In genomic region chr1:91835087-91835521, GRCh38 we compare ENCODE assay signal across 19 cellular contexts.
"Had no signal": no experiment of that assay in that cellular context is flagged by ENCODE, and none has a peak within 500 bp of the region (broad histone marks: within the 10 kb centered on the region; RNA-seq: fewer than 3 reads in every experiment).

No MANE protein-coding gene starts in this region.

- H3K36me3 Mint-ChIP-seq: activated CD8-positive, alpha-beta memory T cell treated with anti-CD3 and anti-CD28 coated beads, Interleukin-2, amount 10 ng/mL, durations not matched to agents 7 days and 5 days; activated naive CD8-positive, alpha-beta T cell had no signal

- H3K9me3 Mint-ChIP-seq: activated T-cell treated with anti-CD3 and anti-CD28 coated beads, Interleukin-2, amount 50 U/mL, for 4 hours; naive thymus-derived CD8-positive, alpha-beta T cell; stimulated activated naive CD8-positive, alpha-beta T cell treated with anti-CD3 and anti-CD28 coated beads, Interleukin-15, Interleukin-2, amounts not matched to agents 100 ng/mL and 50 ng/mL, for 24 hours had no signal

- H3K4me3 ChIP-seq: left lung, prostate gland, thoracic aorta, vagina had no signal

- H3K36me3 ChIP-seq: brain microvascular endothelial cell, left lung, prostate gland, thoracic aorta, vagina had no signal

- H3K27me3 Mint-ChIP-seq: activated CD8-positive, alpha-beta memory T cell treated with anti-CD3 and anti-CD28 coated beads, Interleukin-2, amount 10 ng/mL, durations not matched to agents 7 days and 5 days; activated naive CD8-positive, alpha-beta T cell; naive thymus-derived CD8-positive, alpha-beta T cell; stimulated activated naive CD8-positive, alpha-beta T cell treated with anti-CD3 and anti-CD28 coated beads, Interleukin-15, Interleukin-2, amounts not matched to agents 100 ng/mL and 50 ng/mL, for 24 hours had no signal

- H3K27ac ChIP-seq: brain microvascular endothelial cell, left lung, prostate gland, thoracic aorta, vagina had no signal

- H3K27me3 ChIP-seq: brain microvascular endothelial cell, left lung, vagina had no signal

- H3K4me1 ChIP-seq: prostate gland had no signal

- H3K9me3 ChIP-seq: left lung, prostate gland, thoracic aorta, vagina had no signal

- H3K4me3 Mint-ChIP-seq: activated CD8-positive, alpha-beta memory T cell treated with anti-CD3 and anti-CD28 coated beads, Interleukin-2, amount 10 ng/mL, durations not matched to agents 7 days and 5 days; activated naive CD8-positive, alpha-beta T cell; activated T-cell treated with anti-CD3 and anti-CD28 coated beads, Interleukin-2, amount 50 U/mL, for 4 hours; naive thymus-derived CD8-positive, alpha-beta T cell; stimulated activated naive CD8-positive, alpha-beta T cell treated with anti-CD3 and anti-CD28 coated beads, Interleukin-15, Interleukin-2, amounts not matched to agents 100 ng/mL and 50 ng/mL, for 24 hours had no signal

- ATAC-seq: activated CD8-positive, alpha-beta memory T cell treated with anti-CD3 and anti-CD28 coated beads, Interleukin-2, amount 10 ng/mL, durations not matched to agents 7 days and 5 days; activated T-cell treated with anti-CD3 and anti-CD28 coated beads, Interleukin-2, amount 50 U/mL, for 4 hours; left lung; naive thymus-derived CD8-positive, alpha-beta T cell had no signal

- H3K27ac Mint-ChIP-seq: activated CD8-positive, alpha-beta memory T cell treated with anti-CD3 and anti-CD28 coated beads, Interleukin-2, amount 10 ng/mL, durations not matched to agents 7 days and 5 days; activated naive CD8-positive, alpha-beta T cell; stimulated activated naive CD8-positive, alpha-beta T cell treated with anti-CD3 and anti-CD28 coated beads, Interleukin-15, Interleukin-2, amounts not matched to agents 100 ng/mL and 50 ng/mL, for 24 hours had no signal

- DNase-seq: activated CD4-positive, alpha-beta T cell treated with anti-CD3 and anti-CD28 coated beads, Interleukin-2, amount 50 U/mL, for 4 hours; activated CD4-positive, CD25-positive, alpha-beta regulatory T cell treated with anti-CD3 and anti-CD28 coated beads, Interleukin-2, amount 50 U/mL, for 72 hours; activated CD8-positive, alpha-beta memory T cell treated with anti-CD3 and anti-CD28 coated beads, Interleukin-2, amount 10 ng/mL, durations not matched to agents 7 days and 5 days; activated gamma-delta T cell; activated T-cell treated with anti-CD3 and anti-CD28 coated beads, Interleukin-2, amount 50 U/mL, for 4 hours; amygdala; brain microvascular endothelial cell; effector memory CD4-positive, alpha-beta T cell; left lung; naive thymus-derived CD8-positive, alpha-beta T cell; occipital lobe; stimulated activated CD4-positive, alpha-beta T cell treated with anti-CD3 and anti-CD28 coated beads, Interleukin-12 subunit alpha, Interleukin-12 subunit beta, amount 100 ng/mL, for 4 hours; stimulated activated CD4-positive, alpha-beta T cell treated with anti-CD3 and anti-CD28 coated beads, Interleukin-2, amount 100 ng/mL, for 48 hours; T-helper 9 cell had no signal
